ENCODE assay signal across 18 cellular contexts in genomic region chr3:10806001-10806400, GRCh38. TPM values are rescaled to one million over a fixed set of nuclear protein-coding genes. Genes with fewer than 3 reads are reported as not detected.
A peak's percentile ranks its signal among the peaks of the same experiment; 100 is the strongest.
DNase-seq lines count a peak whose midpoint lies in the region; TF ChIP-seq lines count a peak whose summit lies in the region.
"Had no signal": no experiment of that assay in that cellular context is flagged by ENCODE, and none has a peak within 500 bp of the region (broad histone marks: within the 10 kb centered on the region; RNA-seq: fewer than 3 reads in every experiment).

No MANE protein-coding gene starts in this region.

- in situ Hi-C loops in G401 (cut with HindIII; ENCODE audit: low sequenced_read_pairs) = no loop called here

- H3K27me3 ChIP-seq in WERI-Rb-1 (ENCODE audit: insufficient read depth, low read depth, severe bottlenecking) (no peaks in the 10 kb centered on the region), SJCRH30 (no peaks in the 10 kb centered on the region)
- H3K27me3 ChIP-seq: BLaER1 treated with 17β-estradiol and CSF1 and Interleukin-3, amounts not matched to agents 10 nM and 100 nM had no signal

- no peak overlapping the region for H3K4me3 ChIP-seq in WERI-Rb-1 (ENCODE audit: low read depth, low read length)
- H3K4me3 ChIP-seq in SJCRH30 = no peak overlapping the region
- H3K4me3 ChIP-seq: A549; BLaER1 treated with 17β-estradiol and CSF1 and Interleukin-3, amounts not matched to agents 10 nM and 100 nM; GM23248; HAP-1 had no signal

- no peaks in the 10 kb centered on the region for H3K4me1 ChIP-seq in SJCRH30
- H3K4me1 ChIP-seq: A549 had no signal

- TF ChIP-seq CTCF in WERI-Rb-1 (IDR thresholded peaks at IDR 0.05; ENCODE audit: low read depth, low read length) = no peak

- peak; percentile 17 for DNase-seq in NCI-H2171 treated with DMSO at 0.1 percent for 48 hours (lab: John Stamatoyannopoulos, UW)
- no peak for DNase-seq in NCI-H2171 (lab: John Stamatoyannopoulos, UW)
- DNase-seq in G401 (ENCODE audit: low spot score) = peak; percentile 92
- DNase-seq in WERI-Rb-1 = peak; percentile 75
- no peak for DNase-seq in Ammon's horn (ENCODE audit: low spot score)
- no peak for DNase-seq in SJCRH30
- no peak for DNase-seq in GDM1 (lab: John Stamatoyannopoulos, UW)
- DNase-seq: AML-193; CD8-positive, alpha-beta T cell; COR-L47; DMS153; DMS79 treated with DMSO at 0.1 percent for 48 hours; GM23248 had no signal

- no peaks in the 10 kb centered on the region for H3K9me3 ChIP-seq in WERI-Rb-1 (ENCODE audit: severe bottlenecking)
- no peaks in the 10 kb centered on the region for H3K9me3 ChIP-seq in SJCRH30 (replicated peaks)
- H3K9me3 ChIP-seq: A549; BLaER1 treated with 17β-estradiol and CSF1 and Interleukin-3, amounts not matched to agents 10 nM and 100 nM; HAP-1 had no signal

- H3K27ac ChIP-seq in WERI-Rb-1 (no peak overlapping the region), SJCRH30 (no peak overlapping the region)
- H3K27ac ChIP-seq: 22Rv1; A549; BLaER1 treated with 17β-estradiol and CSF1 and Interleukin-3, amounts not matched to agents 10 nM and 100 nM; GM23248 had no signal

- H3K36me3 ChIP-seq in WERI-Rb-1 = no peaks in the 10 kb centered on the region
- H3K36me3 ChIP-seq in SJCRH30 = no peaks in the 10 kb centered on the region
- H3K36me3 ChIP-seq: BLaER1 treated with 17β-estradiol and CSF1 and Interleukin-3, amounts not matched to agents 10 nM and 100 nM; HAP-1 had no signal

RNA-seq across cellular contexts. Expression of gene SLC6A11, which starts 10.0 kb away (rescaled TPM):
- total RNA-seq in G401 (2014; rRNA removed; shearing (Covaris generic)) = not detected in 2 replicates
- total RNA-seq in SJCRH30 (2014; rRNA removed; shearing (Covaris generic)) = 0.03 TPM in 1 of 2 replicates, not detected in the other
- total RNA-seq: CD8-positive, alpha-beta T cell; GM23248; HT-29 had no signal

Comparison
In these comparisons a context has a peak if more than half of its experiments do, and no peak if none do; other contexts are left out.
1. DNase-seq: peak in NCI-H2171 treated with DMSO at 0.1 percent for 48 hours (single experiment), G401 (single experiment) and WERI-Rb-1 (single experiment); none in NCI-H2171 (single experiment), Ammon's horn (single experiment), SJCRH30 (0 of 2) and GDM1 (single experiment).